In the genomic region with DNA sequence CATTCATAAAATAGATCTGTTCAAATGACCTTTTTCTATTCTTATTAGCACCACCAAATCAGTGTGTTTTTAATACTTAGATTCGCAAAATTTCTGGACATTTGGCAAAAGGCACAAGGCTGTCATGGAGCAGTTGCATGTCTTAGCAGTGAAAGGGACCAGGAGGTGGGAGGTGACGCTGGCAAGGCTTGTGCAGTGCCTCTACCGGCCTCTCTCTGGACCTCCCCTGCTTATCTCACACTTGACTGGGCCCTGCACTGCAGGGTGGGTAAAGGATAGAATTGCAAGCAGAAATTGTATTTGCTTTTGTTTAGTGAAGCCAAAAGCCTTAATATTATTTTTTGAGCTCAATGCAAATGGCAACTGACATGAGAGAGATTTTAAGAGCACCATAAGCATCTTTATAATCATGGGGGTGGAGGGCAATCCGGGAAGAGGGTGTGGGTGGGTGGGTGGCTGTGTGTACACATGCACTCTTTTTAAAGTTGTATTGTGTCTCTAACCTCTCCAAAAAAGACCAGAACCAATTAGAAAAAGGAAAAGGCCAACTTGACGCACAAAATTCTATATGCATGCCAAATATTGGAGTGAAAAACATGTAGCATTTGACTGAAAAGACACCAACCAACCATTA, we compare ENCODE assay signal across 2 cellular contexts.
TF ChIP-seq lines count a peak whose summit lies in the region.

No MANE protein-coding gene starts in this region.

TF ChIP-seq in IMR-90, 13 proteins besides CTCF, POLR2A, EP300 and RAD21:
- no peak for TF ChIP-seq MXI1 (IDR thresholded peaks at IDR 0.05; ENCODE audit: borderline replicate concordance, low read depth, low read length)
- TF ChIP-seq RCOR1 (IDR thresholded peaks at IDR 0.05; ENCODE audit: insufficient replicate concordance, low read length): no peak
- no peak for TF ChIP-seq BHLHE40 (IDR thresholded peaks at IDR 0.05; ENCODE audit: low read depth, low read length)
- TF ChIP-seq SMC3 (IDR thresholded peaks at IDR 0.05; ENCODE audit: low read depth, low read length): no peak
- no peak for TF ChIP-seq FOS (IDR thresholded peaks at IDR 0.05; ENCODE audit: low read depth, low read length)
- no peak for TF ChIP-seq MAFK (IDR thresholded peaks at IDR 0.05; ENCODE audit: low read depth, low read length)
- TF ChIP-seq, protein P1, sequence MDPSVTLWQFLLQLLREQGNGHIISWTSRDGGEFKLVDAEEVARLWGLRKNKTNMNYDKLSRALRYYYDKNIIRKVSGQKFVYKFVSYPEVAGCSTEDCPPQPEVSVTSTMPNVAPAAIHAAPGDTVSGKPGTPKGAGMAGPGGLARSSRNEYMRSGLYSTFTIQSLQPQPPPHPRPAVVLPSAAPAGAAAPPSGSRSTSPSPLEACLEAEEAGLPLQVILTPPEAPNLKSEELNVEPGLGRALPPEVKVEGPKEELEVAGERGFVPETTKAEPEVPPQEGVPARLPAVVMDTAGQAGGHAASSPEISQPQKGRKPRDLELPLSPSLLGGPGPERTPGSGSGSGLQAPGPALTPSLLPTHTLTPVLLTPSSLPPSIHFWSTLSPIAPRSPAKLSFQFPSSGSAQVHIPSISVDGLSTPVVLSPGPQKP (IDR thresholded peaks at IDR 0.05; ENCODE audit: borderline replicate concordance, low read depth, low read length): no peak
- TF ChIP-seq, protein P2, sequence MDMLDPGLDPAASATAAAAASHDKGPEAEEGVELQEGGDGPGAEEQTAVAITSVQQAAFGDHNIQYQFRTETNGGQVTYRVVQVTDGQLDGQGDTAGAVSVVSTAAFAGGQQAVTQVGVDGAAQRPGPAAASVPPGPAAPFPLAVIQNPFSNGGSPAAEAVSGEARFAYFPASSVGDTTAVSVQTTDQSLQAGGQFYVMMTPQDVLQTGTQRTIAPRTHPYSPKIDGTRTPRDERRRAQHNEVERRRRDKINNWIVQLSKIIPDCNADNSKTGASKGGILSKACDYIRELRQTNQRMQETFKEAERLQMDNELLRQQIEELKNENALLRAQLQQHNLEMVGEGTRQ (IDR thresholded peaks at IDR 0.05; ENCODE audit: low read depth, low read length): no peak
- TF ChIP-seq CHD1 (IDR thresholded peaks at IDR 0.05; ENCODE audit: low read depth, low read length): no peak
- TF ChIP-seq CEBPB (IDR thresholded peaks at IDR 0.05; ENCODE audit: low read depth, low read length): no peak
- no peak for TF ChIP-seq RFX5 (IDR thresholded peaks at IDR 0.05; ENCODE audit: low read depth, low read length)
- no peak for TF ChIP-seq NFE2L2 (IDR thresholded peaks at IDR 0.05; ENCODE audit: low read depth, low read length)

TF ChIP-seq in GM12878, 131 proteins besides CTCF, POLR2A, EP300 and RAD21:
- TF ChIP-seq JUND (IDR thresholded peaks at IDR 0.05; ENCODE audit: low read depth, low read length): no peak
- TF ChIP-seq, protein P3, sequence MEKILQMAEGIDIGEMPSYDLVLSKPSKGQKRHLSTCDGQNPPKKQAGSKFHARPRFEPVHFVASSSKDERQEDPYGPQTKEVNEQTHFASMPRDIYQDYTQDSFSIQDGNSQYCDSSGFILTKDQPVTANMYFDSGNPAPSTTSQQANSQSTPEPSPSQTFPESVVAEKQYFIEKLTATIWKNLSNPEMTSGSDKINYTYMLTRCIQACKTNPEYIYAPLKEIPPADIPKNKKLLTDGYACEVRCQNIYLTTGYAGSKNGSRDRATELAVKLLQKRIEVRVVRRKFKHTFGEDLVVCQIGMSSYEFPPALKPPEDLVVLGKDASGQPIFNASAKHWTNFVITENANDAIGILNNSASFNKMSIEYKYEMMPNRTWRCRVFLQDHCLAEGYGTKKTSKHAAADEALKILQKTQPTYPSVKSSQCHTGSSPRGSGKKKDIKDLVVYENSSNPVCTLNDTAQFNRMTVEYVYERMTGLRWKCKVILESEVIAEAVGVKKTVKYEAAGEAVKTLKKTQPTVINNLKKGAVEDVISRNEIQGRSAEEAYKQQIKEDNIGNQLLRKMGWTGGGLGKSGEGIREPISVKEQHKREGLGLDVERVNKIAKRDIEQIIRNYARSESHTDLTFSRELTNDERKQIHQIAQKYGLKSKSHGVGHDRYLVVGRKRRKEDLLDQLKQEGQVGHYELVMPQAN (conservative IDR thresholded peaks at IDR 0.05): no peak
- no peak for TF ChIP-seq SMC3 (IDR thresholded peaks at IDR 0.05; ENCODE audit: borderline replicate concordance, low read length)
- TF ChIP-seq YY1 (IDR thresholded peaks at IDR 0.05; ENCODE audit: low read depth, low read length): no peak
- TF ChIP-seq NFYA (IDR thresholded peaks at IDR 0.05; ENCODE audit: borderline replicate concordance, low read depth, low read length): no peak
